In the genomic region with DNA sequence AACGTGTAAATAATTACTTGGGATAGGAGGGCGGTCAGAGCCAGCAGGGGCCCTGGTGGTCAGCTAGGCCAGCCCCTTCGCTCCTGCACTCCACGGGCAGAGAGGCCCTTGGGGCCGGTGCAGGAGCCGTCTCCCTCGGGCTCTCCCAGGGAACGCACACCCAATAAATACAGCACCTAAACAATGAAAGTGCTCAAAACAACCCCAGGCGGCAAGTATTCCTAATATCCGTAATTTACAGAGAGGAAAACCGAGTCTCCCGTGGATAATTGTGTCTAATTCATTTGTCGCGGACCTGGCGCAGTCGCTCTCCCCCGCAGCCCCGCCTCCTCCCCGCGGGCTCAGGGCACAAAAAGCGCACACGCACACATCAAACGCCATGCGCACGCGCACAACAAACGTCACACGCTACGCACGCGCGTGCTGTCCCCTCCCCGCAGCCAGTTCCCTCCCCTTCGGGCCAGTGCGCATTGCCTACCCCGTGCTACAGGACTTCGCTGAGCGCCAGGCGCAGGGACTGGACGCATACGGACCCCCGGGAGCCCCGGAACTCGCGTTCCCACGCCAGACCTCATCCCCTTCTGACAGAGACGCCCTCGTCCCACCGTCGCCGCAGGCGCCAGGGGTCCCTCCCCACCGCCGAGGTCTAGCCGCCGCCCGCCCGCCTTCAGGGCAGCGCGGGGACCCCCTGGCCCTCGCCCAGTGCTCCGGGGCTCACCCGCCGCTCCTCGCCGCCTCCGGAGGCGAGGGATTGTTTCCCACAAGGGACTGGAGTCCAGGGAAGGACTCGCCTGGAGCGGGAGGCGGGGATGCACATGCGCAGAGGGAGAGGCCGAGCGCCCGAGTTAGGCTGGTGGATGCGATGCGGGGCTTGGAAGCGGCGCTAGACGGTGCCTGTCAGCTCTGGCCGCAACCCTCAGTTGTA, we compare ENCODE assay signal across 1 cellular context.
TF ChIP-seq lines count a peak whose summit lies in the region.

A gene (minus strand): TSS at position 324 of the 925 bp plus-strand sequence. CDS start 1,300 bp downstream, outside the sequence.

TF ChIP-seq in GM12878, 131 proteins besides CTCF, POLR2A, EP300 and RAD21 (continued from another document and continues in another):
- TF ChIP-seq, protein P1, sequence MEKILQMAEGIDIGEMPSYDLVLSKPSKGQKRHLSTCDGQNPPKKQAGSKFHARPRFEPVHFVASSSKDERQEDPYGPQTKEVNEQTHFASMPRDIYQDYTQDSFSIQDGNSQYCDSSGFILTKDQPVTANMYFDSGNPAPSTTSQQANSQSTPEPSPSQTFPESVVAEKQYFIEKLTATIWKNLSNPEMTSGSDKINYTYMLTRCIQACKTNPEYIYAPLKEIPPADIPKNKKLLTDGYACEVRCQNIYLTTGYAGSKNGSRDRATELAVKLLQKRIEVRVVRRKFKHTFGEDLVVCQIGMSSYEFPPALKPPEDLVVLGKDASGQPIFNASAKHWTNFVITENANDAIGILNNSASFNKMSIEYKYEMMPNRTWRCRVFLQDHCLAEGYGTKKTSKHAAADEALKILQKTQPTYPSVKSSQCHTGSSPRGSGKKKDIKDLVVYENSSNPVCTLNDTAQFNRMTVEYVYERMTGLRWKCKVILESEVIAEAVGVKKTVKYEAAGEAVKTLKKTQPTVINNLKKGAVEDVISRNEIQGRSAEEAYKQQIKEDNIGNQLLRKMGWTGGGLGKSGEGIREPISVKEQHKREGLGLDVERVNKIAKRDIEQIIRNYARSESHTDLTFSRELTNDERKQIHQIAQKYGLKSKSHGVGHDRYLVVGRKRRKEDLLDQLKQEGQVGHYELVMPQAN (conservative IDR thresholded peaks at IDR 0.05): peak; percentile 66
- TF ChIP-seq NFXL1 (IDR thresholded peaks at IDR 0.05; ENCODE audit: borderline replicate concordance): no peak
- no peak for TF ChIP-seq RCOR1 (conservative IDR thresholded peaks at IDR 0.05; ENCODE audit: low read depth, low read length)
- no peak for TF ChIP-seq WRNIP1 (IDR thresholded peaks at IDR 0.05; ENCODE audit: borderline replicate concordance, low read depth, low read length)
- TF ChIP-seq MYB (IDR thresholded peaks at IDR 0.05; ENCODE audit: borderline replicate concordance, low read depth, low read length): no peak
- TF ChIP-seq NFYA (IDR thresholded peaks at IDR 0.05; ENCODE audit: borderline replicate concordance, low read depth, low read length): no peak
- TF ChIP-seq IKZF2 (IDR thresholded peaks at IDR 0.05): peak in 1 of 2 experiments; percentile 11; a peak in 2 of 4 replicates
- peak; percentile 80 to 90 for TF ChIP-seq BHLHE40 (IDR thresholded peaks at IDR 0.05; ENCODE audit: borderline replicate concordance in 1 of 2, low read depth in 2 of 2, low read length in 1 of 2)
- TF ChIP-seq, protein P2, sequence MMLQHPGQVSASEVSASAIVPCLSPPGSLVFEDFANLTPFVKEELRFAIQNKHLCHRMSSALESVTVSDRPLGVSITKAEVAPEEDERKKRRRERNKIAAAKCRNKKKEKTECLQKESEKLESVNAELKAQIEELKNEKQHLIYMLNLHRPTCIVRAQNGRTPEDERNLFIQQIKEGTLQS (IDR thresholded peaks at IDR 0.05; ENCODE audit: borderline replicate concordance, extremely low read depth, low read depth, low read length): no peak
- TF ChIP-seq, protein P3, sequence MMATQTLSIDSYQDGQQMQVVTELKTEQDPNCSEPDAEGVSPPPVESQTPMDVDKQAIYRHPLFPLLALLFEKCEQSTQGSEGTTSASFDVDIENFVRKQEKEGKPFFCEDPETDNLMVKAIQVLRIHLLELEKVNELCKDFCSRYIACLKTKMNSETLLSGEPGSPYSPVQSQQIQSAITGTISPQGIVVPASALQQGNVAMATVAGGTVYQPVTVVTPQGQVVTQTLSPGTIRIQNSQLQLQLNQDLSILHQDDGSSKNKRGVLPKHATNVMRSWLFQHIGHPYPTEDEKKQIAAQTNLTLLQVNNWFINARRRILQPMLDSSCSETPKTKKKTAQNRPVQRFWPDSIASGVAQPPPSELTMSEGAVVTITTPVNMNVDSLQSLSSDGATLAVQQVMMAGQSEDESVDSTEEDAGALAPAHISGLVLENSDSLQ (IDR thresholded peaks at IDR 0.05): peak; percentile 16; the same call in 1 of the 2 replicates
- 0 out of 2 replicates have a peak, but pooled peaks have one; percentile 38 for TF ChIP-seq IRF4 (IDR thresholded peaks at IDR 0.05; ENCODE audit: low read depth, low read length)
- TF ChIP-seq ASH2L (IDR thresholded peaks at IDR 0.05; ENCODE audit: borderline replicate concordance, low read depth): no peak
- peak in 1 of 2 experiments; percentile 80; a peak in 2 of 3 replicates for TF ChIP-seq EGR1 (IDR thresholded peaks at IDR 0.05; ENCODE audit: borderline replicate concordance in 1 of 2, low read depth in 2 of 2, low read length in 2 of 2)
- TF ChIP-seq TCF12 (IDR thresholded peaks at IDR 0.05; ENCODE audit: low read depth, low read length): 0 out of 2 replicates have a peak, but pooled peaks have one; percentile 2
- TF ChIP-seq RELA (IDR thresholded peaks at IDR 0.05; ENCODE audit: borderline replicate concordance, partially characterized antibody): no peak
- peak; percentile 98 for TF ChIP-seq PML (IDR thresholded peaks at IDR 0.05; ENCODE audit: low read length)
- TF ChIP-seq, protein P4, sequence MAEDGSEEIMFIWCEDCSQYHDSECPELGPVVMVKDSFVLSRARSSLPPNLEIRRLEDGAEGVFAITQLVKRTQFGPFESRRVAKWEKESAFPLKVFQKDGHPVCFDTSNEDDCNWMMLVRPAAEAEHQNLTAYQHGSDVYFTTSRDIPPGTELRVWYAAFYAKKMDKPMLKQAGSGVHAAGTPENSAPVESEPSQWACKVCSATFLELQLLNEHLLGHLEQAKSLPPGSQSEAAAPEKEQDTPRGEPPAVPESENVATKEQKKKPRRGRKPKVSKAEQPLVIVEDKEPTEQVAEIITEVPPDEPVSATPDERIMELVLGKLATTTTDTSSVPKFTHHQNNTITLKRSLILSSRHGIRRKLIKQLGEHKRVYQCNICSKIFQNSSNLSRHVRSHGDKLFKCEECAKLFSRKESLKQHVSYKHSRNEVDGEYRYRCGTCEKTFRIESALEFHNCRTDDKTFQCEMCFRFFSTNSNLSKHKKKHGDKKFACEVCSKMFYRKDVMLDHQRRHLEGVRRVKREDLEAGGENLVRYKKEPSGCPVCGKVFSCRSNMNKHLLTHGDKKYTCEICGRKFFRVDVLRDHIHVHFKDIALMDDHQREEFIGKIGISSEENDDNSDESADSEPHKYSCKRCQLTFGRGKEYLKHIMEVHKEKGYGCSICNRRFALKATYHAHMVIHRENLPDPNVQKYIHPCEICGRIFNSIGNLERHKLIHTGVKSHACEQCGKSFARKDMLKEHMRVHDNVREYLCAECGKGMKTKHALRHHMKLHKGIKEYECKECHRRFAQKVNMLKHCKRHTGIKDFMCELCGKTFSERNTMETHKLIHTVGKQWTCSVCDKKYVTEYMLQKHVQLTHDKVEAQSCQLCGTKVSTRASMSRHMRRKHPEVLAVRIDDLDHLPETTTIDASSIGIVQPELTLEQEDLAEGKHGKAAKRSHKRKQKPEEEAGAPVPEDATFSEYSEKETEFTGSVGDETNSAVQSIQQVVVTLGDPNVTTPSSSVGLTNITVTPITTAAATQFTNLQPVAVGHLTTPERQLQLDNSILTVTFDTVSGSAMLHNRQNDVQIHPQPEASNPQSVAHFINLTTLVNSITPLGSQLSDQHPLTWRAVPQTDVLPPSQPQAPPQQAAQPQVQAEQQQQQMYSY (CRISPR knock-in tag; IDR thresholded peaks at IDR 0.05): no peak
- no peak for TF ChIP-seq CHD4 (IDR thresholded peaks at IDR 0.05)
- TF ChIP-seq, protein P5, sequence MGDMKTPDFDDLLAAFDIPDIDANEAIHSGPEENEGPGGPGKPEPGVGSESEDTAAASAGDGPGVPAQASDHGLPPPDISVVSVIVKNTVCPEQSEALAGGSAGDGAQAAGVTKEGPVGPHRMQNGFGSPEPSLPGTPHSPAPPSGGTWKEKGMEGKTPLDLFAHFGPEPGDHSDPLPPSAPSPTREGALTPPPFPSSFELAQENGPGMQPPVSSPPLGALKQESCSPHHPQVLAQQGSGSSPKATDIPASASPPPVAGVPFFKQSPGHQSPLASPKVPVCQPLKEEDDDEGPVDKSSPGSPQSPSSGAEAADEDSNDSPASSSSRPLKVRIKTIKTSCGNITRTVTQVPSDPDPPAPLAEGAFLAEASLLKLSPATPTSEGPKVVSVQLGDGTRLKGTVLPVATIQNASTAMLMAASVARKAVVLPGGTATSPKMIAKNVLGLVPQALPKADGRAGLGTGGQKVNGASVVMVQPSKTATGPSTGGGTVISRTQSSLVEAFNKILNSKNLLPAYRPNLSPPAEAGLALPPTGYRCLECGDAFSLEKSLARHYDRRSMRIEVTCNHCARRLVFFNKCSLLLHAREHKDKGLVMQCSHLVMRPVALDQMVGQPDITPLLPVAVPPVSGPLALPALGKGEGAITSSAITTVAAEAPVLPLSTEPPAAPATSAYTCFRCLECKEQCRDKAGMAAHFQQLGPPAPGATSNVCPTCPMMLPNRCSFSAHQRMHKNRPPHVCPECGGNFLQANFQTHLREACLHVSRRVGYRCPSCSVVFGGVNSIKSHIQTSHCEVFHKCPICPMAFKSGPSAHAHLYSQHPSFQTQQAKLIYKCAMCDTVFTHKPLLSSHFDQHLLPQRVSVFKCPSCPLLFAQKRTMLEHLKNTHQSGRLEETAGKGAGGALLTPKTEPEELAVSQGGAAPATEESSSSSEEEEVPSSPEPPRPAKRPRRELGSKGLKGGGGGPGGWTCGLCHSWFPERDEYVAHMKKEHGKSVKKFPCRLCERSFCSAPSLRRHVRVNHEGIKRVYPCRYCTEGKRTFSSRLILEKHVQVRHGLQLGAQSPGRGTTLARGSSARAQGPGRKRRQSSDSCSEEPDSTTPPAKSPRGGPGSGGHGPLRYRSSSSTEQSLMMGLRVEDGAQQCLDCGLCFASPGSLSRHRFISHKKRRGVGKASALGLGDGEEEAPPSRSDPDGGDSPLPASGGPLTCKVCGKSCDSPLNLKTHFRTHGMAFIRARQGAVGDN (IDR thresholded peaks at IDR 0.05): peak; percentile 98
- TF ChIP-seq, protein P6, sequence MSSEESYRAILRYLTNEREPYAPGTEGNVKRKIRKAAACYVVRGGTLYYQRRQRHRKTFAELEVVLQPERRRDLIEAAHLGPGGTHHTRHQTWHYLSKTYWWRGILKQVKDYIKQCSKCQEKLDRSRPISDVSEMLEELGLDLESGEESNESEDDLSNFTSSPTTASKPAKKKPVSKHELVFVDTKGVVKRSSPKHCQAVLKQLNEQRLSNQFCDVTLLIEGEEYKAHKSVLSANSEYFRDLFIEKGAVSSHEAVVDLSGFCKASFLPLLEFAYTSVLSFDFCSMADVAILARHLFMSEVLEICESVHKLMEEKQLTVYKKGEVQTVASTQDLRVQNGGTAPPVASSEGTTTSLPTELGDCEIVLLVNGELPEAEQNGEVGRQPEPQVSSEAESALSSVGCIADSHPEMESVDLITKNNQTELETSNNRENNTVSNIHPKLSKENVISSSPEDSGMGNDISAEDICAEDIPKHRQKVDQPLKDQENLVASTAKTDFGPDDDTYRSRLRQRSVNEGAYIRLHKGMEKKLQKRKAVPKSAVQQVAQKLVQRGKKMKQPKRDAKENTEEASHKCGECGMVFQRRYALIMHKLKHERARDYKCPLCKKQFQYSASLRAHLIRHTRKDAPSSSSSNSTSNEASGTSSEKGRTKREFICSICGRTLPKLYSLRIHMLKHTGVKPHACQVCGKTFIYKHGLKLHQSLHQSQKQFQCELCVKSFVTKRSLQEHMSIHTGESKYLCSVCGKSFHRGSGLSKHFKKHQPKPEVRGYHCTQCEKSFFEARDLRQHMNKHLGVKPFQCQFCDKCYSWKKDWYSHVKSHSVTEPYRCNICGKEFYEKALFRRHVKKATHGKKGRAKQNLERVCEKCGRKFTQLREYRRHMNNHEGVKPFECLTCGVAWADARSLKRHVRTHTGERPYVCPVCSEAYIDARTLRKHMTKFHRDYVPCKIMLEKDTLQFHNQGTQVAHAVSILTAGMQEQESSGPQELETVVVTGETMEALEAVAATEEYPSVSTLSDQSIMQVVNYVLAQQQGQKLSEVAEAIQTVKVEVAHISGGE (CRISPR knock-in tag; IDR thresholded peaks at IDR 0.05): no peak
- no peak for TF ChIP-seq CBFB (IDR thresholded peaks at IDR 0.05; ENCODE audit: low read depth)
- no peak for TF ChIP-seq NR2C1 (IDR thresholded peaks at IDR 0.05)
- TF ChIP-seq HDAC2 (IDR thresholded peaks at IDR 0.05): no peak
- TF ChIP-seq RFX5 (IDR thresholded peaks at IDR 0.05; ENCODE audit: low read depth, low read length): no peak
- TF ChIP-seq, protein P7, sequence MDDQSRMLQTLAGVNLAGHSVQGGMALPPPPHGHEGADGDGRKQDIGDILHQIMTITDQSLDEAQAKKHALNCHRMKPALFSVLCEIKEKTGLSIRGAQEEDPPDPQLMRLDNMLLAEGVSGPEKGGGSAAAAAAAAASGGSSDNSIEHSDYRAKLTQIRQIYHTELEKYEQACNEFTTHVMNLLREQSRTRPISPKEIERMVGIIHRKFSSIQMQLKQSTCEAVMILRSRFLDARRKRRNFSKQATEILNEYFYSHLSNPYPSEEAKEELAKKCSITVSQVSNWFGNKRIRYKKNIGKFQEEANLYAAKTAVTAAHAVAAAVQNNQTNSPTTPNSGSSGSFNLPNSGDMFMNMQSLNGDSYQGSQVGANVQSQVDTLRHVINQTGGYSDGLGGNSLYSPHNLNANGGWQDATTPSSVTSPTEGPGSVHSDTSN (IDR thresholded peaks at IDR 0.05; ENCODE audit: insufficient replicate concordance, low read depth, low read length): no peak
- TF ChIP-seq SUZ12 (IDR thresholded peaks at IDR 0.05; ENCODE audit: unreplicated experiment): no peak
- TF ChIP-seq, protein P8, sequence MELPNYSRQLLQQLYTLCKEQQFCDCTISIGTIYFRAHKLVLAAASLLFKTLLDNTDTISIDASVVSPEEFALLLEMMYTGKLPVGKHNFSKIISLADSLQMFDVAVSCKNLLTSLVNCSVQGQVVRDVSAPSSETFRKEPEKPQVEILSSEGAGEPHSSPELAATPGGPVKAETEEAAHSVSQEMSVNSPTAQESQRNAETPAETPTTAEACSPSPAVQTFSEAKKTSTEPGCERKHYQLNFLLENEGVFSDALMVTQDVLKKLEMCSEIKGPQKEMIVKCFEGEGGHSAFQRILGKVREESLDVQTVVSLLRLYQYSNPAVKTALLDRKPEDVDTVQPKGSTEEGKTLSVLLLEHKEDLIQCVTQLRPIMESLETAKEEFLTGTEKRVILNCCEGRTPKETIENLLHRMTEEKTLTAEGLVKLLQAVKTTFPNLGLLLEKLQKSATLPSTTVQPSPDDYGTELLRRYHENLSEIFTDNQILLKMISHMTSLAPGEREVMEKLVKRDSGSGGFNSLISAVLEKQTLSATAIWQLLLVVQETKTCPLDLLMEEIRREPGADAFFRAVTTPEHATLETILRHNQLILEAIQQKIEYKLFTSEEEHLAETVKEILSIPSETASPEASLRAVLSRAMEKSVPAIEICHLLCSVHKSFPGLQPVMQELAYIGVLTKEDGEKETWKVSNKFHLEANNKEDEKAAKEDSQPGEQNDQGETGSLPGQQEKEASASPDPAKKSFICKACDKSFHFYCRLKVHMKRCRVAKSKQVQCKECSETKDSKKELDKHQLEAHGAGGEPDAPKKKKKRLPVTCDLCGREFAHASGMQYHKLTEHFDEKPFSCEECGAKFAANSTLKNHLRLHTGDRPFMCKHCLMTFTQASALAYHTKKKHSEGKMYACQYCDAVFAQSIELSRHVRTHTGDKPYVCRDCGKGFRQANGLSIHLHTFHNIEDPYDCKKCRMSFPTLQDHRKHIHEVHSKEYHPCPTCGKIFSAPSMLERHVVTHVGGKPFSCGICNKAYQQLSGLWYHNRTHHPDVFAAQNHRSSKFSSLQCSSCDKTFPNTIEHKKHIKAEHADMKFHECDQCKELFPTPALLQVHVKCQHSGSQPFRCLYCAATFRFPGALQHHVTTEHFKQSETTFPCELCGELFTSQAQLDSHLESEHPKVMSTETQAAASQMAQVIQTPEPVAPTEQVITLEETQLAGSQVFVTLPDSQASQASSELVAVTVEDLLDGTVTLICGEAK (IDR thresholded peaks at IDR 0.05; ENCODE audit: borderline replicate concordance): no peak
- TF ChIP-seq TAF1 (IDR thresholded peaks at IDR 0.05; ENCODE audit: borderline replicate concordance, low read depth, low read length): peak; percentile 93
